1 cellular context compared by ENCODE assay signal in genomic region chr17:48997103-48997826, GRCh38.
A peak's percentile ranks its signal among the peaks of the same experiment; 100 is the strongest.
TF ChIP-seq lines count a peak whose summit lies in the region.

IGF2BP1 (plus strand) TSS chr17:48997385; CDS start chr17:48997746, 361 bp downstream.

TF ChIP-seq in K562, 482 proteins besides CTCF, POLR2A, EP300 and RAD21 (continued from another document):
- TF ChIP-seq, protein P1, sequence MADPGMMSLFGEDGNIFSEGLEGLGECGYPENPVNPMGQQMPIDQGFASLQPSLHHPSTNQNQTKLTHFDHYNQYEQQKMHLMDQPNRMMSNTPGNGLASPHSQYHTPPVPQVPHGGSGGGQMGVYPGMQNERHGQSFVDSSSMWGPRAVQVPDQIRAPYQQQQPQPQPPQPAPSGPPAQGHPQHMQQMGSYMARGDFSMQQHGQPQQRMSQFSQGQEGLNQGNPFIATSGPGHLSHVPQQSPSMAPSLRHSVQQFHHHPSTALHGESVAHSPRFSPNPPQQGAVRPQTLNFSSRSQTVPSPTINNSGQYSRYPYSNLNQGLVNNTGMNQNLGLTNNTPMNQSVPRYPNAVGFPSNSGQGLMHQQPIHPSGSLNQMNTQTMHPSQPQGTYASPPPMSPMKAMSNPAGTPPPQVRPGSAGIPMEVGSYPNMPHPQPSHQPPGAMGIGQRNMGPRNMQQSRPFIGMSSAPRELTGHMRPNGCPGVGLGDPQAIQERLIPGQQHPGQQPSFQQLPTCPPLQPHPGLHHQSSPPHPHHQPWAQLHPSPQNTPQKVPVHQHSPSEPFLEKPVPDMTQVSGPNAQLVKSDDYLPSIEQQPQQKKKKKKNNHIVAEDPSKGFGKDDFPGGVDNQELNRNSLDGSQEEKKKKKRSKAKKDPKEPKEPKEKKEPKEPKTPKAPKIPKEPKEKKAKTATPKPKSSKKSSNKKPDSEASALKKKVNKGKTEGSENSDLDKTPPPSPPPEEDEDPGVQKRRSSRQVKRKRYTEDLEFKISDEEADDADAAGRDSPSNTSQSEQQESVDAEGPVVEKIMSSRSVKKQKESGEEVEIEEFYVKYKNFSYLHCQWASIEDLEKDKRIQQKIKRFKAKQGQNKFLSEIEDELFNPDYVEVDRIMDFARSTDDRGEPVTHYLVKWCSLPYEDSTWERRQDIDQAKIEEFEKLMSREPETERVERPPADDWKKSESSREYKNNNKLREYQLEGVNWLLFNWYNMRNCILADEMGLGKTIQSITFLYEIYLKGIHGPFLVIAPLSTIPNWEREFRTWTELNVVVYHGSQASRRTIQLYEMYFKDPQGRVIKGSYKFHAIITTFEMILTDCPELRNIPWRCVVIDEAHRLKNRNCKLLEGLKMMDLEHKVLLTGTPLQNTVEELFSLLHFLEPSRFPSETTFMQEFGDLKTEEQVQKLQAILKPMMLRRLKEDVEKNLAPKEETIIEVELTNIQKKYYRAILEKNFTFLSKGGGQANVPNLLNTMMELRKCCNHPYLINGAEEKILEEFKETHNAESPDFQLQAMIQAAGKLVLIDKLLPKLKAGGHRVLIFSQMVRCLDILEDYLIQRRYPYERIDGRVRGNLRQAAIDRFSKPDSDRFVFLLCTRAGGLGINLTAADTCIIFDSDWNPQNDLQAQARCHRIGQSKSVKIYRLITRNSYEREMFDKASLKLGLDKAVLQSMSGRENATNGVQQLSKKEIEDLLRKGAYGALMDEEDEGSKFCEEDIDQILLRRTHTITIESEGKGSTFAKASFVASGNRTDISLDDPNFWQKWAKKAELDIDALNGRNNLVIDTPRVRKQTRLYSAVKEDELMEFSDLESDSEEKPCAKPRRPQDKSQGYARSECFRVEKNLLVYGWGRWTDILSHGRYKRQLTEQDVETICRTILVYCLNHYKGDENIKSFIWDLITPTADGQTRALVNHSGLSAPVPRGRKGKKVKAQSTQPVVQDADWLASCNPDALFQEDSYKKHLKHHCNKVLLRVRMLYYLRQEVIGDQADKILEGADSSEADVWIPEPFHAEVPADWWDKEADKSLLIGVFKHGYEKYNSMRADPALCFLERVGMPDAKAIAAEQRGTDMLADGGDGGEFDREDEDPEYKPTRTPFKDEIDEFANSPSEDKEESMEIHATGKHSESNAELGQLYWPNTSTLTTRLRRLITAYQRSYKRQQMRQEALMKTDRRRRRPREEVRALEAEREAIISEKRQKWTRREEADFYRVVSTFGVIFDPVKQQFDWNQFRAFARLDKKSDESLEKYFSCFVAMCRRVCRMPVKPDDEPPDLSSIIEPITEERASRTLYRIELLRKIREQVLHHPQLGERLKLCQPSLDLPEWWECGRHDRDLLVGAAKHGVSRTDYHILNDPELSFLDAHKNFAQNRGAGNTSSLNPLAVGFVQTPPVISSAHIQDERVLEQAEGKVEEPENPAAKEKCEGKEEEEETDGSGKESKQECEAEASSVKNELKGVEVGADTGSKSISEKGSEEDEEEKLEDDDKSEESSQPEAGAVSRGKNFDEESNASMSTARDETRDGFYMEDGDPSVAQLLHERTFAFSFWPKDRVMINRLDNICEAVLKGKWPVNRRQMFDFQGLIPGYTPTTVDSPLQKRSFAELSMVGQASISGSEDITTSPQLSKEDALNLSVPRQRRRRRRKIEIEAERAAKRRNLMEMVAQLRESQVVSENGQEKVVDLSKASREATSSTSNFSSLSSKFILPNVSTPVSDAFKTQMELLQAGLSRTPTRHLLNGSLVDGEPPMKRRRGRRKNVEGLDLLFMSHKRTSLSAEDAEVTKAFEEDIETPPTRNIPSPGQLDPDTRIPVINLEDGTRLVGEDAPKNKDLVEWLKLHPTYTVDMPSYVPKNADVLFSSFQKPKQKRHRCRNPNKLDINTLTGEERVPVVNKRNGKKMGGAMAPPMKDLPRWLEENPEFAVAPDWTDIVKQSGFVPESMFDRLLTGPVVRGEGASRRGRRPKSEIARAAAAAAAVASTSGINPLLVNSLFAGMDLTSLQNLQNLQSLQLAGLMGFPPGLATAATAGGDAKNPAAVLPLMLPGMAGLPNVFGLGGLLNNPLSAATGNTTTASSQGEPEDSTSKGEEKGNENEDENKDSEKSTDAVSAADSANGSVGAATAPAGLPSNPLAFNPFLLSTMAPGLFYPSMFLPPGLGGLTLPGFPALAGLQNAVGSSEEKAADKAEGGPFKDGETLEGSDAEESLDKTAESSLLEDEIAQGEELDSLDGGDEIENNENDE (IDR thresholded peaks at IDR 0.05; ENCODE audit: low read depth, low read length), result no peak
- TF ChIP-seq SMARCB1 (IDR thresholded peaks at IDR 0.05; ENCODE audit: insufficient read length, low read depth), result no peak
- no peak for TF ChIP-seq TCF3 (CRISPR knock-in tag; IDR thresholded peaks at IDR 0.05)
- TF ChIP-seq, protein P2, sequence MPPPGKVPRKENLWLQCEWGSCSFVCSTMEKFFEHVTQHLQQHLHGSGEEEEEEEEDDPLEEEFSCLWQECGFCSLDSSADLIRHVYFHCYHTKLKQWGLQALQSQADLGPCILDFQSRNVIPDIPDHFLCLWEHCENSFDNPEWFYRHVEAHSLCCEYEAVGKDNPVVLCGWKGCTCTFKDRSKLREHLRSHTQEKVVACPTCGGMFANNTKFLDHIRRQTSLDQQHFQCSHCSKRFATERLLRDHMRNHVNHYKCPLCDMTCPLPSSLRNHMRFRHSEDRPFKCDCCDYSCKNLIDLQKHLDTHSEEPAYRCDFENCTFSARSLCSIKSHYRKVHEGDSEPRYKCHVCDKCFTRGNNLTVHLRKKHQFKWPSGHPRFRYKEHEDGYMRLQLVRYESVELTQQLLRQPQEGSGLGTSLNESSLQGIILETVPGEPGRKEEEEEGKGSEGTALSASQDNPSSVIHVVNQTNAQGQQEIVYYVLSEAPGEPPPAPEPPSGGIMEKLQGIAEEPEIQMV (tag; conservative IDR thresholded peaks at IDR 0.05; ENCODE audit: low read depth), result no peak
- 0 out of 2 replicates have a peak, but pooled peaks have one; percentile 23 for TF ChIP-seq ZBTB9 (CRISPR knock-in tag; IDR thresholded peaks at IDR 0.05)
- peak; percentile 36 to 59; a peak in 2 of 4 replicates for TF ChIP-seq NRF1 (conservative IDR thresholded peaks at IDR 0.05 in 1 of 2, IDR thresholded peaks at IDR 0.05 in 1 of 2)
- no peak for TF ChIP-seq GATA2 (CRISPR knock-in tag; IDR thresholded peaks at IDR 0.05)
- TF ChIP-seq CTBP1 (IDR thresholded peaks at IDR 0.05; ENCODE audit: borderline replicate concordance), result no peak
- TF ChIP-seq, protein P3, sequence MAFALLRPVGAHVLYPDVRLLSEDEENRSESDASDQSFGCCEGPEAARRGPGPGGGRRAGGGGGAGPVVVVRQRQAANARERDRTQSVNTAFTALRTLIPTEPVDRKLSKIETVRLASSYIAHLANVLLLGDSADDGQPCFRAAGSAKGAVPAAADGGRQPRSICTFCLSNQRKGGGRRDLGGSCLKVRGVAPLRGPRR (CRISPR knock-in tag; IDR thresholded peaks at IDR 0.05), result no peak
- no peak for TF ChIP-seq ZNF586 (CRISPR knock-in tag; conservative IDR thresholded peaks at IDR 0.05)
- TF ChIP-seq NUFIP1 (IDR thresholded peaks at IDR 0.05; ENCODE audit: partially characterized antibody), result no peak
- TF ChIP-seq, protein P4, sequence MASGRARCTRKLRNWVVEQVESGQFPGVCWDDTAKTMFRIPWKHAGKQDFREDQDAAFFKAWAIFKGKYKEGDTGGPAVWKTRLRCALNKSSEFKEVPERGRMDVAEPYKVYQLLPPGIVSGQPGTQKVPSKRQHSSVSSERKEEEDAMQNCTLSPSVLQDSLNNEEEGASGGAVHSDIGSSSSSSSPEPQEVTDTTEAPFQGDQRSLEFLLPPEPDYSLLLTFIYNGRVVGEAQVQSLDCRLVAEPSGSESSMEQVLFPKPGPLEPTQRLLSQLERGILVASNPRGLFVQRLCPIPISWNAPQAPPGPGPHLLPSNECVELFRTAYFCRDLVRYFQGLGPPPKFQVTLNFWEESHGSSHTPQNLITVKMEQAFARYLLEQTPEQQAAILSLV (tag; IDR thresholded peaks at IDR 0.05), result no peak
- no peak for TF ChIP-seq PHB (CRISPR knock-in tag; IDR thresholded peaks at IDR 0.05)
- no peak for TF ChIP-seq TAL1 (IDR thresholded peaks at IDR 0.05)
- no peak for TF ChIP-seq MCM7 (IDR thresholded peaks at IDR 0.05)
- no peak for TF ChIP-seq MCM5 (IDR thresholded peaks at IDR 0.05; ENCODE audit: low read depth)
- TF ChIP-seq, protein P5, sequence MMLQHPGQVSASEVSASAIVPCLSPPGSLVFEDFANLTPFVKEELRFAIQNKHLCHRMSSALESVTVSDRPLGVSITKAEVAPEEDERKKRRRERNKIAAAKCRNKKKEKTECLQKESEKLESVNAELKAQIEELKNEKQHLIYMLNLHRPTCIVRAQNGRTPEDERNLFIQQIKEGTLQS (IDR thresholded peaks at IDR 0.05), result no peak
- TF ChIP-seq, protein P5 (CRISPR knock-in tag; conservative IDR thresholded peaks at IDR 0.05), result no peak
- no peak for TF ChIP-seq ZNF212 (CRISPR knock-in tag; IDR thresholded peaks at IDR 0.05)
- no peak for TF ChIP-seq CC2D1A (IDR thresholded peaks at IDR 0.05)
- no peak for TF ChIP-seq DEAF1 (CRISPR knock-in tag; IDR thresholded peaks at IDR 0.05)
- TF ChIP-seq DPF2 (IDR thresholded peaks at IDR 0.05), result no peak
- no peak for TF ChIP-seq LCOR (CRISPR knock-in tag; IDR thresholded peaks at IDR 0.05)
- TF ChIP-seq NFRKB (IDR thresholded peaks at IDR 0.05; ENCODE audit: low read depth), result no peak
